9 cellular contexts compared by ENCODE assay signal in genomic region chr1:44786841-44787426, GRCh38. TPM values are rescaled to one million over a fixed set of nuclear protein-coding genes. Genes with fewer than 3 reads are reported as not detected.
A peak's percentile ranks its signal among the peaks of the same experiment; 100 is the strongest.
DNase-seq lines count a peak whose midpoint lies in the region; ATAC-seq and TF ChIP-seq lines count a peak whose summit lies in the region.
"Had no signal": no experiment of that assay in that cellular context is flagged by ENCODE, and none has a peak within 500 bp of the region (broad histone marks: within the 10 kb centered on the region; RNA-seq: fewer than 3 reads in every experiment).

No MANE protein-coding gene starts in this region.

- peak overlapping the region; percentile 59 for H3K4me3 ChIP-seq in iPS-15b (ENCODE audit: low read depth, low read length)

- TF ChIP-seq CTCF in GM13976 (IDR thresholded peaks at IDR 0.05; ENCODE audit: borderline replicate concordance, control extremely low read depth, extremely low read depth, insufficient read depth, missing control alignments): no peak

- H3K36me3 ChIP-seq in iPS-15b (ENCODE audit: control insufficient read depth, insufficient read depth, low read length): no peaks in the 10 kb centered on the region

- H3K36me3 Mint-ChIP-seq in T-helper 1 cell treated with Interleukin-12 subunit alpha and Interleukin-12 subunit beta and Interleukin-4 antibody, amounts not matched to agents 30 μg/mL and 1 μg/mL, for 36 hours (ENCODE audit: low read depth): peaks cover 3% of the 10 kb centered on the region
- peaks cover 6% of the 10 kb centered on the region for H3K36me3 Mint-ChIP-seq in activated CD4-positive, alpha-beta memory T cell treated with anti-CD3 and anti-CD28 coated beads for 36 hours

- peaks cover 6% of the 10 kb centered on the region for H3K27me3 ChIP-seq in iPS-15b (ENCODE audit: control insufficient read depth, insufficient read depth, low read length)

- H3K9me3 Mint-ChIP-seq in T-helper 1 cell treated with Interleukin-12 subunit alpha and Interleukin-12 subunit beta and Interleukin-4 antibody, amounts not matched to agents 30 μg/mL and 1 μg/mL, for 36 hours: no peaks in the 10 kb centered on the region
- no peaks in the 10 kb centered on the region for H3K9me3 Mint-ChIP-seq in activated CD4-positive, alpha-beta memory T cell treated with anti-CD3 and anti-CD28 coated beads for 36 hours
- H3K9me3 Mint-ChIP-seq in stimulated activated naive CD8-positive, alpha-beta T cell treated with anti-CD3 and anti-CD28 coated beads, Interleukin-15, amount 100 ng/mL, for 72 hours: no peaks in the 10 kb centered on the region

- POLR2A ChIA-PET in activated CD4-positive, alpha-beta memory T cell treated with anti-CD3 and anti-CD28 coated beads for 36 hours (lab: Charles Lee): interaction anchor here (1.3 to 8.4 kb wide), 5 partner anchors 11 to 65 kb away, joined by 7 to 70 read pairs (median 13); partner anchors contain the start of genes PLK3, RNU5D-1 and RPS8

- in situ Hi-C loops in GM13976 (cut with MboI; ENCODE audit: low sequenced_read_pairs, unreplicated experiment): no loop called here

- DNase-seq in T-helper 1 cell: no peak
- no peak for DNase-seq in activated CD4-positive, alpha-beta memory T cell treated with anti-CD3 and anti-CD28 coated beads for 36 hours
- DNase-seq in stimulated activated naive CD8-positive, alpha-beta T cell treated with anti-CD3 and anti-CD28 coated beads, Interleukin-15, amount 100 ng/mL, for 72 hours: no peak
- DNase-seq in GM13976 (ENCODE audit: low spot score): no peak
- no peak for DNase-seq in Ammon's horn (ENCODE audit: low spot score)
- DNase-seq in RPMI8226: no peak

- no peak for ATAC-seq in stimulated activated naive CD8-positive, alpha-beta T cell treated with anti-CD3 and anti-CD28 coated beads, Interleukin-15, amount 100 ng/mL, for 72 hours

- H3K4me1 ChIP-seq in iPS-15b (ENCODE audit: control insufficient read depth, insufficient read depth, low read length): peaks cover 8% of the 10 kb centered on the region

- H3K4me3 Mint-ChIP-seq in T-helper 1 cell treated with Interleukin-12 subunit alpha and Interleukin-12 subunit beta and Interleukin-4 antibody, amounts not matched to agents 30 μg/mL and 1 μg/mL, for 36 hours: peak overlapping the region; percentile 65
- H3K4me3 Mint-ChIP-seq in activated CD4-positive, alpha-beta memory T cell treated with anti-CD3 and anti-CD28 coated beads for 36 hours: peak overlapping the region; percentile 73
- peak overlapping the region; percentile 78 to 88 for H3K4me3 Mint-ChIP-seq in stimulated activated naive CD8-positive, alpha-beta T cell treated with anti-CD3 and anti-CD28 coated beads, Interleukin-15, amount 100 ng/mL, for 72 hours

- CTCF ChIA-PET in activated CD4-positive, alpha-beta memory T cell treated with anti-CD3 and anti-CD28 coated beads for 36 hours (lab: Charles Lee): interaction anchor here (0.6 to 5.3 kb wide), 11 partner anchors 10 to 225 kb away, joined by 3 to 32 read pairs (median 5); partner anchors contain the start of genes BTBD19, HECTD3, PLK3 and RPS8

- no peaks in the 10 kb centered on the region for H3K9me3 ChIP-seq in iPS-15b (ENCODE audit: control insufficient read depth, insufficient read depth, low read length)

- no peaks in the 10 kb centered on the region for H3K27me3 Mint-ChIP-seq in T-helper 1 cell treated with Interleukin-12 subunit alpha and Interleukin-12 subunit beta and Interleukin-4 antibody, amounts not matched to agents 30 μg/mL and 1 μg/mL, for 36 hours (ENCODE audit: low read depth)
- H3K27me3 Mint-ChIP-seq in activated CD4-positive, alpha-beta memory T cell treated with anti-CD3 and anti-CD28 coated beads for 36 hours: no peaks in the 10 kb centered on the region
- H3K27me3 Mint-ChIP-seq in stimulated activated naive CD8-positive, alpha-beta T cell treated with anti-CD3 and anti-CD28 coated beads, Interleukin-15, amount 100 ng/mL, for 72 hours: no peaks in the 10 kb centered on the region

- H3K27ac Mint-ChIP-seq in T-helper 1 cell treated with Interleukin-12 subunit alpha and Interleukin-12 subunit beta and Interleukin-4 antibody, amounts not matched to agents 30 μg/mL and 1 μg/mL, for 36 hours: no peak overlapping the region
- H3K27ac Mint-ChIP-seq in activated CD4-positive, alpha-beta memory T cell treated with anti-CD3 and anti-CD28 coated beads for 36 hours: peak overlapping the region; percentile 31
- H3K27ac Mint-ChIP-seq in stimulated activated naive CD8-positive, alpha-beta T cell treated with anti-CD3 and anti-CD28 coated beads, Interleukin-15, amount 100 ng/mL, for 72 hours: peak overlapping the region in 1 of 2 donors; percentile 5

- peak overlapping the region; percentile 87 for H3K9ac ChIP-seq in iPS-15b (ENCODE audit: low read depth, low read length)

- intact Hi-C loops in activated CD4-positive, alpha-beta memory T cell treated with anti-CD3 and anti-CD28 coated beads for 36 hours (cut with micrococcal nuclease): loop anchor here (5.0 kb wide), 2 partner anchors 35 to 705 kb away; partner anchors contain the start of gene TESK2

- peaks cover 24% of the 10 kb centered on the region for H3K4me1 Mint-ChIP-seq in T-helper 1 cell treated with Interleukin-12 subunit alpha and Interleukin-12 subunit beta and Interleukin-4 antibody, amounts not matched to agents 30 μg/mL and 1 μg/mL, for 36 hours (ENCODE audit: low read depth)
- peaks cover 31% of the 10 kb centered on the region for H3K4me1 Mint-ChIP-seq in activated CD4-positive, alpha-beta memory T cell treated with anti-CD3 and anti-CD28 coated beads for 36 hours (ENCODE audit: low read depth)
- peaks cover 46% of the 10 kb centered on the region for H3K4me1 Mint-ChIP-seq in stimulated activated naive CD8-positive, alpha-beta T cell treated with anti-CD3 and anti-CD28 coated beads, Interleukin-15, amount 100 ng/mL, for 72 hours

RNA-seq across cellular contexts. Expression of gene BEST4, which starts 1.0 kb away (rescaled TPM):
- 1 to 10 TPM; 1.1 to 1.3 TPM for total RNA-seq in activated CD4-positive, alpha-beta memory T cell treated with anti-CD3 and anti-CD28 coated beads for 36 hours
- total RNA-seq: glomerular endothelial cell had no signal

RNA-seq across cellular contexts. Expression of gene RPS8, which starts 11.6 kb away (rescaled TPM):
- total RNA-seq in activated CD4-positive, alpha-beta memory T cell treated with anti-CD3 and anti-CD28 coated beads for 36 hours: 1,000 to 10,000 TPM; 2,983 to 3,047 TPM

RNA-seq across cellular contexts. Expression of gene PLK3, which starts 13.2 kb away (rescaled TPM):
- 10 to 100 TPM; 80.2 to 87.9 TPM for total RNA-seq in activated CD4-positive, alpha-beta memory T cell treated with anti-CD3 and anti-CD28 coated beads for 36 hours

RNA-seq across cellular contexts. Expression of gene DYNLT4, which starts 20.2 kb away (rescaled TPM):
- total RNA-seq in activated CD4-positive, alpha-beta memory T cell treated with anti-CD3 and anti-CD28 coated beads for 36 hours: under 1 TPM; 0.40 to 0.41 TPM

RNA-seq across cellular contexts. Expression of gene BTBD19, which starts 21.4 kb away (rescaled TPM):
- total RNA-seq in activated CD4-positive, alpha-beta memory T cell treated with anti-CD3 and anti-CD28 coated beads for 36 hours: 10 to 100 TPM; 35.2 to 38.6 TPM
